33 cellular contexts compared by ENCODE assay signal in the genomic region with DNA sequence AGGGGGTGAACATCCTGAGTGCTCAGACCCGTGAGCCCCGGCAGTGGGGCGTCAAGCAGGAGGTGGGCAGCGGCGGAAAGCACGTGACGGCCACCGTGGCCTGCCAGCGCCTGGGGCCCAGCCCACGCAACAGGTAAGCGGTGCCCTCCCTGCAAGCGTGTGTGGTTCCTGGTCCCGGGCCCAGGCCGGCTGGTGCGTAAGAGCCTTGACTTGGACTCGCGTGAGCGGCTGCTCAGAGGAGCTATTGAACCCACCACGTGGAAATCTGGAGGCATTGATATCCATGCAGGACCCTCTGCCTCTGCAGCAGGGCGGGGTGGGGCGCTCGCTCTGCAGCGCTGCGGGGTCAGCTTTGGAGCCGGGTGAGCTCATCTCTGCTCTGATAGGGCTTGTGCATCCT.
"Had no signal": no experiment of that assay in that cellular context is flagged by ENCODE, and none has a peak within 500 bp of the region (broad histone marks: within the 10 kb centered on the region; RNA-seq: fewer than 3 reads in every experiment).

No MANE protein-coding gene starts in this region.

- H3K4me3 Mint-ChIP-seq: activated B cell treated with CpG ODN at 0.5 μM for 24 hours; activated CD8-positive, alpha-beta T cell treated with anti-CD3 and anti-CD28 coated beads for 36 hours; activated naive CD8-positive, alpha-beta T cell treated with anti-CD3 and anti-CD28 coated beads for 36 hours; activated naive CD8-positive, alpha-beta T cell treated with anti-CD3 and anti-CD28 coated beads, Interleukin-2, amount 50 U/mL, for 24 hours; activated T-cell treated with anti-CD3 and anti-CD28 coated beads, Interleukin-2, amount 50 U/mL, for 4 hours; activated T-helper 17 cell treated with anti-CD3 and anti-CD28 coated beads, Interleukin-2, amount 50 U/mL, for 72 hours; brain; T-helper 17 cell; T-helper 2 cell treated with Interferon-gamma antibody and Interleukin-4, amounts not matched to agents 5 μg/mL and 100 μg/mL, for 36 hours had no signal

- H3K4me1 ChIP-seq: adrenal gland, ascending aorta, esophagus muscularis mucosa, foreskin keratinocyte, gastrocnemius medialis, heart left ventricle had no signal

- DNase-seq: activated B cell treated with CpG ODN at 0.5 μM for 24 hours; activated CD4-positive, alpha-beta T cell treated with anti-CD3 and anti-CD28 coated beads for 48 hours; activated CD4-positive, alpha-beta T cell treated with anti-CD3 and anti-CD28 coated beads, Interleukin-2, amount 50 U/mL, for 1 hour; activated CD4-positive, alpha-beta T cell treated with anti-CD3 and anti-CD28 coated beads, Interleukin-2, amount 50 U/mL, for 48 hours; activated CD8-positive, alpha-beta memory T cell treated with anti-CD3 and anti-CD28 coated beads for 24 hours; activated CD8-positive, alpha-beta T cell treated with anti-CD3 and anti-CD28 coated beads for 36 hours; activated effector memory CD4-positive, alpha-beta T cell treated with Interleukin-2 at 50 U/mL for 16 hours; activated gamma-delta T cell treated with Interleukin-2 at 50 U/mL for 16 hours; activated naive CD4-positive, alpha-beta T cell treated with anti-CD3 and anti-CD28 coated beads, Interleukin-2, amount 50 U/mL, for 16 hours; activated naive CD4-positive, alpha-beta T cell treated with Interleukin-2 at 50 U/mL for 16 hours; activated naive CD8-positive, alpha-beta T cell treated with anti-CD3 and anti-CD28 coated beads for 36 hours; activated naive CD8-positive, alpha-beta T cell treated with anti-CD3 and anti-CD28 coated beads, Interleukin-2, amount 50 U/mL, for 24 hours; activated T-cell treated with anti-CD3 and anti-CD28 coated beads, Interleukin-2, amount 50 U/mL, for 4 hours; adrenal gland; cortex of kidney; dermis blood vessel endothelial cell; effector CD4-positive, alpha-beta T cell; effector memory CD8-positive, alpha-beta T cell; erythroblast; foreskin keratinocyte; gastrocnemius medialis; glutamatergic neuron; heart left ventricle; T-helper 1 cell; T-helper 17 cell; T1000; WERI-Rb-1 had no signal

- H3K27ac ChIP-seq: adrenal gland, ascending aorta, esophagus muscularis mucosa, foreskin keratinocyte, gastrocnemius medialis, heart left ventricle, WERI-Rb-1 had no signal

- H3K4me3 ChIP-seq: adrenal gland, ascending aorta, esophagus muscularis mucosa, gastrocnemius medialis, heart left ventricle had no signal

- H3K36me3 ChIP-seq: adrenal gland, ascending aorta, esophagus muscularis mucosa, gastrocnemius medialis, heart left ventricle, WERI-Rb-1 had no signal

- H3K9me3 ChIP-seq: adrenal gland, ascending aorta, esophagus muscularis mucosa, gastrocnemius medialis, heart left ventricle had no signal

- H3K9me3 Mint-ChIP-seq: activated naive CD8-positive, alpha-beta T cell treated with anti-CD3 and anti-CD28 coated beads for 36 hours; effector memory CD8-positive, alpha-beta T cell had no signal

- H3K4me1 Mint-ChIP-seq: activated B cell treated with CpG ODN at 0.5 μM for 24 hours; activated naive CD8-positive, alpha-beta T cell treated with anti-CD3 and anti-CD28 coated beads for 36 hours; activated naive CD8-positive, alpha-beta T cell treated with anti-CD3 and anti-CD28 coated beads, Interleukin-2, amount 50 U/mL, for 24 hours; activated T-helper 17 cell treated with anti-CD3 and anti-CD28 coated beads, Interleukin-2, amount 50 U/mL, for 72 hours; T-helper 17 cell had no signal

- H3K27ac Mint-ChIP-seq: activated B cell treated with CpG ODN at 0.5 μM for 24 hours; activated naive CD8-positive, alpha-beta T cell treated with anti-CD3 and anti-CD28 coated beads for 36 hours; activated naive CD8-positive, alpha-beta T cell treated with anti-CD3 and anti-CD28 coated beads, Interleukin-2, amount 50 U/mL, for 24 hours; activated T-helper 17 cell treated with anti-CD3 and anti-CD28 coated beads, Interleukin-2, amount 50 U/mL, for 72 hours; brain; T-helper 17 cell; T-helper 2 cell treated with Interferon-gamma antibody and Interleukin-4, amounts not matched to agents 5 μg/mL and 100 μg/mL, for 36 hours had no signal

- H3K27me3 Mint-ChIP-seq: activated B cell treated with CpG ODN at 0.5 μM for 24 hours; activated CD8-positive, alpha-beta T cell treated with anti-CD3 and anti-CD28 coated beads for 36 hours; activated naive CD8-positive, alpha-beta T cell treated with anti-CD3 and anti-CD28 coated beads for 36 hours; activated naive CD8-positive, alpha-beta T cell treated with anti-CD3 and anti-CD28 coated beads, Interleukin-2, amount 50 U/mL, for 24 hours; activated T-helper 17 cell treated with anti-CD3 and anti-CD28 coated beads, Interleukin-2, amount 50 U/mL, for 72 hours; T-helper 17 cell had no signal

- ATAC-seq: activated CD4-positive, CD25-positive, alpha-beta regulatory T cell treated with anti-CD3 and anti-CD28 coated beads, Interleukin-2, amount 50 U/mL, for 24 hours; activated CD8-positive, alpha-beta T cell treated with anti-CD3 and anti-CD28 coated beads for 36 hours; activated naive CD8-positive, alpha-beta T cell treated with anti-CD3 and anti-CD28 coated beads, Interleukin-2, amount 50 U/mL, for 24 hours; activated T-cell treated with anti-CD3 and anti-CD28 coated beads, Interleukin-2, amount 50 U/mL, for 4 hours; activated T-helper 17 cell treated with anti-CD3 and anti-CD28 coated beads, Interleukin-2, amount 50 U/mL, for 72 hours; effector memory CD8-positive, alpha-beta T cell; foreskin keratinocyte; gastrocnemius medialis; heart left ventricle; T-helper 17 cell had no signal

- H3K27me3 ChIP-seq: adrenal gland, ascending aorta, foreskin keratinocyte, gastrocnemius medialis had no signal

- H3K36me3 Mint-ChIP-seq: activated naive CD8-positive, alpha-beta T cell treated with anti-CD3 and anti-CD28 coated beads for 36 hours; brain had no signal
